Comparison of ENCODE assay signal across 13 cellular contexts in the genomic region with DNA sequence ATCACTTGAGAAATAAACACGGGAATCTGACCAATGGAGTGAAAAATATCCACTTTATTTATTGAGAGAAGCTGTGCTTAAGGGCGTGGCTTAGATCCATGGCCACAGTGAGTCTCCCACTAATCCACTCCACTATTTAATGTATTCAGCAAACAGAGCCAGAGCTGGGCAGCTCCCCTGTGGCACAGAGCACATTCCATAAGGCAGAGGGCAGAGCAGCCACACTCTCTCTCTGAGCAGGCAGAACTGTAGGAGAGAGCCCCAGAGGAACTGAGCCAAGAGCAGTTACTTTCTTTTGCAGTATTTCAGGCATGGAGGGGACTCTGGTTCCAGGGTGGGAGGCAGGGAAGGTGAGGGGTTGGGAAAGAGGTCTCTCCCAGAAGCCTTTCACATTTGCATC.
DNase-seq lines count a peak whose midpoint lies in the region; ATAC-seq and TF ChIP-seq lines count a peak whose summit lies in the region.
"Had no signal": no experiment of that assay in that cellular context is flagged by ENCODE, and none has a peak within 500 bp of the region (broad histone marks: within the 10 kb centered on the region; RNA-seq: fewer than 3 reads in every experiment).

No MANE protein-coding gene starts in this region.

- no peak for TF ChIP-seq CTCF in MCF 10A (IDR thresholded peaks at IDR 0.05; ENCODE audit: unreplicated experiment)
- TF ChIP-seq CTCF in heart right ventricle (IDR thresholded peaks at IDR 0.05), result peak in 8 of 9 donors; percentile 8 to 57 (median 26)
- TF ChIP-seq CTCF in osteocyte (IDR thresholded peaks at IDR 0.05), result peak; percentile 33
- TF ChIP-seq CTCF in lower lobe of right lung (IDR thresholded peaks at IDR 0.05), result no peak

- H3K27me3 Mint-ChIP-seq in MCF 10A (ENCODE audit: insufficient read depth, unreplicated experiment) (no peaks in the 10 kb centered on the region), osteocyte (ENCODE audit: unreplicated experiment) (no peaks in the 10 kb centered on the region)
- H3K27me3 Mint-ChIP-seq: activated CD8-positive, alpha-beta T cell treated with anti-CD3 and anti-CD28 coated beads for 36 hours; CD4-positive, alpha-beta T cell had no signal

- H3K36me3 Mint-ChIP-seq in MCF 10A (ENCODE audit: insufficient read depth, unreplicated experiment), result no peaks in the 10 kb centered on the region
- H3K36me3 Mint-ChIP-seq in osteocyte (ENCODE audit: unreplicated experiment), result no peaks in the 10 kb centered on the region

- in situ Hi-C loops in T47D (cut with HindIII; ENCODE audit: low pct_unique_long_range_greater_than_20kb, low sequenced_read_pairs), result no loop called here

- H3K4me1 Mint-ChIP-seq in MCF 10A (ENCODE audit: insufficient read depth, unreplicated experiment) (no peaks in the 10 kb centered on the region), osteocyte (ENCODE audit: unreplicated experiment) (peaks cover 2% of the 10 kb centered on the region)

- H3K9me3 ChIP-seq in heart right ventricle, result peaks cover 0 to 1% (median 0%) of the 10 kb centered on the region in 11 donors
- H3K9me3 ChIP-seq in aorta (ENCODE audit: control insufficient read depth, low read length), result no peaks in the 10 kb centered on the region
- H3K9me3 ChIP-seq in lower lobe of right lung, result no peaks in the 10 kb centered on the region

- DNase-seq in T47D (ENCODE audit: low read depth in 1 of 2, low spot score in 1 of 2) (peak; percentile 42 to 76), MCF 10A (ENCODE audit: unreplicated experiment) (no peak), heart right ventricle (peak; percentile 17 to 46), osteocyte (ENCODE audit: extremely low spot score, unreplicated experiment) (no peak), aorta (peak in 1 of 2 donors; percentile 50), lower lobe of right lung (no peak), HPDE6-E6E7 (ENCODE audit: extremely low spot score) (no peak)
- DNase-seq: 8988T; activated CD8-positive, alpha-beta T cell treated with anti-CD3 and anti-CD28 coated beads for 36 hours; CD4-positive, alpha-beta T cell; NCI-H1092 treated with DMSO at 0.1 percent for 48 hours; NCI-H510A treated with DMSO at 0.1 percent for 48 hours had no signal

- H3K36me3 ChIP-seq in heart right ventricle (no peaks in the 10 kb centered on the region), aorta (ENCODE audit: control insufficient read depth in 1 of 2, insufficient read depth in 2 of 2, low read length in 1 of 2) (no peaks in the 10 kb centered on the region), lower lobe of right lung (no peaks in the 10 kb centered on the region)

- intact Hi-C loops in MCF 10A (cut with micrococcal nuclease), result loop anchor here (10.0 kb wide), 1 partner anchor 497 kb away; no protein-coding TSS in a partner anchor
- intact Hi-C loops in heart right ventricle (cut with DNase I), result loop anchor here in 4 of 10 donors (10.0 kb wide), 5 partner anchors 103 to 497 kb away; a partner anchor contains a TSS
- intact Hi-C loops in aorta (cut with DNase I), result loop anchor here (5.0 to 10.0 kb wide), 2 partner anchors 103 to 494 kb away; a partner anchor contains a TSS
- intact Hi-C loops in lower lobe of right lung (cut with DNase I), result no loop called here

- H3K27me3 ChIP-seq in heart right ventricle, result no peaks in the 10 kb centered on the region
- no peaks in the 10 kb centered on the region for H3K27me3 ChIP-seq in aorta (ENCODE audit: control insufficient read depth in 1 of 2, insufficient read depth in 2 of 2, low read length in 1 of 2)
- no peaks in the 10 kb centered on the region for H3K27me3 ChIP-seq in lower lobe of right lung (ENCODE audit: low read depth)

- no peak overlapping the region for H3K4me3 Mint-ChIP-seq in MCF 10A (ENCODE audit: unreplicated experiment)
- no peak overlapping the region for H3K4me3 Mint-ChIP-seq in osteocyte (ENCODE audit: unreplicated experiment)
- H3K4me3 Mint-ChIP-seq: activated CD8-positive, alpha-beta T cell treated with anti-CD3 and anti-CD28 coated beads for 36 hours; CD4-positive, alpha-beta T cell had no signal

- H3K27ac Mint-ChIP-seq in MCF 10A (ENCODE audit: low read depth, unreplicated experiment), result no peak overlapping the region
- H3K27ac Mint-ChIP-seq in osteocyte (ENCODE audit: unreplicated experiment), result no peak overlapping the region
- H3K27ac Mint-ChIP-seq: activated CD8-positive, alpha-beta T cell treated with anti-CD3 and anti-CD28 coated beads for 36 hours; CD4-positive, alpha-beta T cell had no signal

- H3K9me3 Mint-ChIP-seq in MCF 10A (ENCODE audit: unreplicated experiment), result no peaks in the 10 kb centered on the region
- peaks cover 12% of the 10 kb centered on the region for H3K9me3 Mint-ChIP-seq in osteocyte (ENCODE audit: unreplicated experiment)

- no TSS peak for BruUV-seq in MCF 10A (replicated peaks; lab: Mats Ljungman, UMichigan)

- H3K27ac ChIP-seq in heart right ventricle (peak overlapping the region in 9 of 10 donors; percentile 47 to 90 (median 85)), aorta (ENCODE audit: low read depth in 1 of 2, low read length in 2 of 2) (no peak overlapping the region), lower lobe of right lung (no peak overlapping the region)

- 36 to 52% methylated on average over 2 of the region's 2 CpGs for WGBS in heart right ventricle, 2 donors
- WGBS in aorta, 2 donors, result 17% methylated on average over 2 of the region's 2 CpGs

- ATAC-seq in heart right ventricle, result peak; percentile 65 to 94 (median 86)
- peak; percentile 63 for ATAC-seq in aorta (ENCODE audit: low FRiP score)
- ATAC-seq in lower lobe of right lung, result no peak
- ATAC-seq in HG03520 (IDR thresholded peaks at IDR 0.05; ENCODE audit: unreplicated experiment), result no peak
- ATAC-seq: activated CD8-positive, alpha-beta T cell treated with anti-CD3 and anti-CD28 coated beads for 36 hours had no signal

- H3K4me3 ChIP-seq in heart right ventricle (no peak overlapping the region), aorta (ENCODE audit: low read length in 2 of 2) (no peak overlapping the region), lower lobe of right lung (no peak overlapping the region)

- CTCF ChIA-PET in MCF 10A (lab: Yijun Ruan, JAX), result no interaction called here

- POLR2A ChIA-PET in MCF 10A (lab: Yijun Ruan, JAX), result no interaction called here

- peaks cover 0 to 41% (median 27%) of the 10 kb centered on the region in 9 donors for H3K4me1 ChIP-seq in heart right ventricle
- peaks cover 0 to 2% of the 10 kb centered on the region in 2 donors for H3K4me1 ChIP-seq in aorta (ENCODE audit: control insufficient read depth in 1 of 2, insufficient read depth in 2 of 2, low read length in 2 of 2)
- H3K4me1 ChIP-seq in lower lobe of right lung, result no peaks in the 10 kb centered on the region

Comparison
In these comparisons a context has a peak if more than half of its experiments do, and no peak if none do; other contexts are left out.
1. DNase-seq: peak in T47D (2 of 2) and heart right ventricle (2 of 2); none in MCF 10A (single experiment), osteocyte (single experiment), lower lobe of right lung (single experiment) and HPDE6-E6E7 (single experiment).
2. CTCF ChIP-seq: peak in heart right ventricle (8 of 9) and osteocyte (single experiment); none in MCF 10A (single experiment) and lower lobe of right lung (single experiment).
3. ATAC-seq: peak in heart right ventricle (8 of 8) and aorta (single experiment); none in lower lobe of right lung (0 of 2) and HG03520 (single experiment).
4. H3K27ac ChIP-seq: peak in heart right ventricle (9 of 10); none in aorta (0 of 2) and lower lobe of right lung (single experiment).